Comparison of ENCODE assay signal across 8 cellular contexts in genomic region chr6:152185158-152185574, GRCh38.
A peak's percentile ranks its signal among the peaks of the same experiment; 100 is the strongest.
DNase-seq lines count a peak whose midpoint lies in the region; ATAC-seq, FAIRE-seq and TF ChIP-seq lines count a peak whose summit lies in the region.

No MANE protein-coding gene starts in this region.

- H3K9me2 ChIP-seq in GM23248 (ENCODE audit: insufficient read depth): no peaks in the 10 kb centered on the region

- H3K27me3 ChIP-seq in K562 (ENCODE audit: control insufficient read depth in 2 of 2, insufficient read depth in 2 of 2, low read length in 2 of 2) (no peaks in the 10 kb centered on the region), GM23248 (replicated peaks; ENCODE audit: insufficient read depth) (no peaks in the 10 kb centered on the region)

- ATAC-seq in GM19467 (IDR thresholded peaks at IDR 0.05; ENCODE audit: unreplicated experiment) (peak; percentile 83), HG03378 (IDR thresholded peaks at IDR 0.05; ENCODE audit: unreplicated experiment) (peak; percentile 84), K562 (no peak), HG02840 (IDR thresholded peaks at IDR 0.05; ENCODE audit: low FRiP score, unreplicated experiment) (no peak)

- no peaks in the 10 kb centered on the region for H3K4me1 ChIP-seq in K562 (replicated peaks in 1 of 2; ENCODE audit: control insufficient read depth in 2 of 2, insufficient read depth in 2 of 2, low read length in 2 of 2)
- no peaks in the 10 kb centered on the region; the same call in 1 of the 2 replicates for H3K4me1 ChIP-seq in GM23248 (ENCODE audit: insufficient read depth)
- H3K4me1 ChIP-seq in kidney (ENCODE audit: control insufficient read depth in 1 of 2, insufficient read depth in 1 of 2, low read depth in 1 of 2, low read length in 2 of 2): no peaks in the 10 kb centered on the region

- H3K4me2 ChIP-seq in K562 (ENCODE audit: insufficient read depth, low read length) (no peak overlapping the region), GM23248 (ENCODE audit: unreplicated experiment) (no peak overlapping the region)

- no peaks in the 10 kb centered on the region for H3K9me1 ChIP-seq in K562 (ENCODE audit: control insufficient read depth, insufficient read depth, low read length)

- H3K4me3 ChIP-seq in K562 (no peak overlapping the region), GM23248 (no peak overlapping the region), kidney (ENCODE audit: low read length in 2 of 2) (no peak overlapping the region)

- intact Hi-C loops in K562 (cut with micrococcal nuclease): no loop called here
- intact Hi-C loops in kidney (cut with DNase I): no loop called here

- no peak for TF ChIP-seq RAD21 in K562 (CRISPR knock-in tag; conservative IDR thresholded peaks at IDR 0.05 in 1 of 2, IDR thresholded peaks at IDR 0.05 in 1 of 2)

- FAIRE-seq in K562 (lab: Jason Lieb, UNC) (peak; percentile 37), kidney (lab: Jason Lieb, UNC) (no peak)

- CTCF ChIA-PET in K562 (lab: Yijun Ruan, JAX; ENCODE audit: low intra/inter-chr PET ratio): no interaction called here

- H3K9me3 ChIP-seq in K562 (replicated peaks; ENCODE audit: control insufficient read depth, insufficient read depth, low read depth, low read length) (no peaks in the 10 kb centered on the region), GM23248 (ENCODE audit: low read depth) (no peaks in the 10 kb centered on the region), kidney (ENCODE audit: control insufficient read depth in 1 of 2, low read length in 2 of 2) (no peaks in the 10 kb centered on the region)

- H3F3A ChIP-seq in GM23248 (ENCODE audit: insufficient read depth): no peaks in the 10 kb centered on the region; the same call in 1 of the 2 replicates

- BruUV-seq in K562 (replicated peaks; lab: Mats Ljungman, UMichigan): no TSS peak

- DNase-seq in GM10266 (ENCODE audit: extremely low spot score) (peak; percentile 12), K562 (ENCODE audit: extremely low read depth in 1 of 4, low spot score in 3 of 4) (no peak), GM23248 (no peak), kidney (no peak)
- no peak for DNase-seq in NK-92 treated with Interleukin-12 subunit alpha and Interleukin-12 subunit beta, amount 100 ng/mL, for 24 hours (lab: John Stamatoyannopoulos, UW)

- POLR2A ChIA-PET in K562 (lab: Yijun Ruan, JAX): no interaction called here

- H4K20me1 ChIP-seq in K562 (replicated peaks; ENCODE audit: control insufficient read depth, insufficient read depth, low read length) (no peaks in the 10 kb centered on the region), GM23248 (ENCODE audit: insufficient read depth) (no peaks in the 10 kb centered on the region)

- TF ChIP-seq EP300 in K562 (IDR thresholded peaks at IDR 0.05; ENCODE audit: low read length): no peak

- no peak overlapping the region for H3K9ac ChIP-seq in K562 (ENCODE audit: insufficient read depth in 1 of 2, low read depth in 2 of 2, low read length in 2 of 2)
- H3K9ac ChIP-seq in GM23248: no peak overlapping the region
- no peak overlapping the region for H3K9ac ChIP-seq in kidney (ENCODE audit: low read length in 2 of 2)

- H2AFZ ChIP-seq in K562 (ENCODE audit: low read depth, low read length) (no peak overlapping the region), GM23248 (no peak overlapping the region)

- H3K27ac ChIP-seq in K562 (ENCODE audit: extremely low read depth, low read depth, low read length): no peak overlapping the region
- no peak overlapping the region for H3K27ac ChIP-seq in GM23248
- no peak overlapping the region for H3K27ac ChIP-seq in kidney (ENCODE audit: low read depth in 2 of 2, low read length in 2 of 2)

- in situ Hi-C loops in K562 (cut with MboI) (no loop called here), GM23248 (cut with MboI) (no loop called here)

- H3K79me2 ChIP-seq in K562 (ENCODE audit: control insufficient read depth, insufficient read depth, low read length) (no peaks in the 10 kb centered on the region), GM23248 (ENCODE audit: insufficient read depth) (no peaks in the 10 kb centered on the region)

- no peak for TF ChIP-seq POLR2A in K562 (conservative IDR thresholded peaks at IDR 0.05)

- H3K36me3 ChIP-seq in K562 (ENCODE audit: control insufficient read depth, insufficient read depth, low read length) (no peaks in the 10 kb centered on the region), GM23248 (ENCODE audit: low read depth) (peaks cover 21% of the 10 kb centered on the region), kidney (ENCODE audit: control insufficient read depth in 1 of 2, insufficient read depth in 2 of 2, low read length in 2 of 2) (peaks cover 0 to 6% of the 10 kb centered on the region in 2 donors)

- 0% methylated on average over 4 of the region's 4 CpGs for WGBS in K562 (ENCODE audit: insufficient coverage, low coverage, missing lambda C conversion rate)
- 98% methylated on average over 4 of the region's 4 CpGs for WGBS in GM23248 (ENCODE audit: low coverage in 1 of 2, low lambda C conversion rate in 2 of 2, missing lambda C conversion rate in 2 of 2), 2 experiments

- TF ChIP-seq CTCF in GM10266 (IDR thresholded peaks at IDR 0.05; ENCODE audit: control insufficient read depth, insufficient read depth, low read depth, missing control alignments) (no peak), K562 (IDR thresholded peaks at IDR 0.05 in 2 of 3, conservative IDR thresholded peaks at IDR 0.05 in 1 of 3; ENCODE audit: insufficient read depth in 2 of 3, low read depth in 1 of 3, low read length in 3 of 3) (no peak), kidney (IDR thresholded peaks at IDR 0.05; ENCODE audit: borderline replicate concordance, extremely low read depth, insufficient read depth) (no peak)

TF ChIP-seq in K562, 482 proteins besides CTCF, POLR2A, EP300 and RAD21 (continues in another document):
- TF ChIP-seq DEAF1 (CRISPR knock-in tag; IDR thresholded peaks at IDR 0.05) (no peak), SRSF9 (IDR thresholded peaks at IDR 0.05; ENCODE audit: borderline replicate concordance, low read depth, low read length) (no peak), BCLAF1 (IDR thresholded peaks at IDR 0.05; ENCODE audit: borderline replicate concordance in 1 of 2, control insufficient read depth in 1 of 2, low read depth in 2 of 2, low read length in 1 of 2) (no peak), ZBTB43 (CRISPR knock-in tag; IDR thresholded peaks at IDR 0.05) (no peak), POLR2G (IDR thresholded peaks at IDR 0.05; ENCODE audit: low read depth, low read length) (no peak), POLR2AphosphoS2 (IDR thresholded peaks at IDR 0.05; ENCODE audit: low read length) (no peak)

Comparison
In these comparisons a context has a peak if more than half of its experiments do, and no peak if none do; other contexts are left out.
1. ATAC-seq: peak in GM19467 (single experiment) and HG03378 (single experiment); none in K562 (single experiment) and HG02840 (single experiment).